In genomic region chr2:31151501-31151900, GRCh38 we compare ENCODE assay signal across 18 cellular contexts. TPM values are rescaled to one million over a fixed set of nuclear protein-coding genes. Genes with fewer than 3 reads are reported as not detected.
DNase-seq lines count a peak whose midpoint lies in the region; ATAC-seq, FAIRE-seq and TF ChIP-seq lines count a peak whose summit lies in the region.
"Had no signal": no experiment of that assay in that cellular context is flagged by ENCODE, and none has a peak within 500 bp of the region (broad histone marks: within the 10 kb centered on the region; RNA-seq: fewer than 3 reads in every experiment).

No MANE protein-coding gene starts in this region.

- H3K79me2 ChIP-seq in HepG2 (ENCODE audit: insufficient read depth, low read length) (no peaks in the 10 kb centered on the region), mammary epithelial cell (ENCODE audit: insufficient read depth, low read length) (no peaks in the 10 kb centered on the region)

- no peak for TF ChIP-seq EP300 in HepG2 (IDR thresholded peaks at IDR 0.05; ENCODE audit: low read depth in 2 of 2, low read length in 2 of 2)
- TF ChIP-seq EP300 in HepG2 (CRISPR knock-in tag; IDR thresholded peaks at IDR 0.05; ENCODE audit: borderline replicate concordance) = no peak

- TF ChIP-seq POLR2A in HepG2 (IDR thresholded peaks at IDR 0.05; ENCODE audit: insufficient read depth in 1 of 2, low read depth in 2 of 2, low read length in 2 of 2) (no peak), right lobe of liver (IDR thresholded peaks at IDR 0.05) (no peak)

- peaks cover 2 to 15% of the 10 kb centered on the region in 2 experiments; a peak in 3 of 5 replicates for H3K27me3 ChIP-seq in HepG2 (ENCODE audit: control insufficient read depth in 1 of 2, insufficient read depth in 2 of 2, low read length in 2 of 2)
- H3K27me3 ChIP-seq in right lobe of liver = no peaks in the 10 kb centered on the region
- H3K27me3 ChIP-seq in mammary epithelial cell (ENCODE audit: insufficient read depth, low read length) = peaks cover 4% of the 10 kb centered on the region
- H3K27me3 ChIP-seq: MG63 had no signal

- in situ Hi-C loops in HepG2 (cut with HindIII; ENCODE audit: extremely low pct_ligation_motif_present, low pct_unique_long_range_greater_than_20kb) (loop anchor here (25.0 kb wide), 1 partner anchor 939 kb away; no protein-coding TSS in a partner anchor), mammary epithelial cell (cut with MboI; ENCODE audit: low sequenced_read_pairs in 2 of 2) (loop anchor here in 1 of 2 donors (25.0 kb wide), 1 partner anchor 964 kb away; no protein-coding TSS in a partner anchor)

- H4K20me1 ChIP-seq in HepG2 (ENCODE audit: insufficient read depth, low read length) (no peaks in the 10 kb centered on the region), mammary epithelial cell (ENCODE audit: insufficient read depth, low read length) (no peaks in the 10 kb centered on the region)

- H3K4me3 ChIP-seq in HepG2 (replicated peaks in 1 of 3; ENCODE audit: insufficient read depth in 1 of 3, low read depth in 2 of 3, low read length in 3 of 3) (no peak overlapping the region), right lobe of liver (no peak overlapping the region), fibroblast of the aortic adventitia (ENCODE audit: low read depth, low read length) (no peak overlapping the region), mammary epithelial cell (replicated peaks in 1 of 3; ENCODE audit: insufficient read depth in 1 of 3, low read depth in 2 of 3, low read length in 3 of 3) (no peak overlapping the region)
- H3K4me3 ChIP-seq: left ventricle myocardium inferior, MG63 had no signal

- DNase-seq in HepG2 (ENCODE audit: low spot score) = no peak
- DNase-seq in right lobe of liver = no peak
- peak; percentile 25 for DNase-seq in RPMI7951 (ENCODE audit: low read depth)
- no peak for DNase-seq in fibroblast of the aortic adventitia (ENCODE audit: low read depth)
- DNase-seq in mucosa of gallbladder (ENCODE audit: low spot score) = no peak
- no peak for DNase-seq in mammary epithelial cell
- DNase-seq in Ammon's horn (ENCODE audit: low spot score) = no peak
- DNase-seq: activated CD4-positive, alpha-beta T cell treated with anti-CD3 and anti-CD28 coated beads, Interleukin-2, amount 10 ng/mL, durations not matched to agents 7 days and 5 days; activated CD8-positive, alpha-beta memory T cell treated with anti-CD3 and anti-CD28 coated beads, Interleukin-2, amount 50 U/mL, for 4 hours; dermis blood vessel endothelial cell; erythroblast; left ventricle myocardium inferior; MG63; NCI-H1436 treated with DMSO at 0.1 percent for 48 hours; NCI-H2171; stimulated activated CD4-positive, alpha-beta T cell treated with anti-CD3 and anti-CD28 coated beads, Interleukin-12 subunit alpha, Interleukin-12 subunit beta, amount 100 ng/mL, for 4 hours had no signal

- TF ChIP-seq CTCF in HepG2 (CRISPR knock-in tag; IDR thresholded peaks at IDR 0.05) (peak; percentile 20; the same call in 1 of the 2 replicates), right lobe of liver (IDR thresholded peaks at IDR 0.05) (no peak), fibroblast of the aortic adventitia (IDR thresholded peaks at IDR 0.05; ENCODE audit: insufficient read depth, low read length) (peak; percentile 3), mammary epithelial cell (conservative IDR thresholded peaks at IDR 0.05 in 1 of 2, IDR thresholded peaks at IDR 0.05 in 1 of 2; ENCODE audit: extremely low read depth in 1 of 2, insufficient read depth in 1 of 2, low read depth in 1 of 2, low read length in 2 of 2) (no peak)

- H3K9ac ChIP-seq in HepG2 (ENCODE audit: insufficient read depth, low read depth, low read length) (no peak overlapping the region), mammary epithelial cell (ENCODE audit: insufficient read depth, low read length) (no peak overlapping the region)

- FAIRE-seq in HepG2 (lab: Jason Lieb, UNC) = no peak
- FAIRE-seq: GM18507 had no signal

- H3K9me3 ChIP-seq in HepG2 (ENCODE audit: low read length) (no peaks in the 10 kb centered on the region), right lobe of liver (no peaks in the 10 kb centered on the region), mammary epithelial cell (replicated peaks; ENCODE audit: insufficient read depth, low read length) (no peaks in the 10 kb centered on the region)
- H3K9me3 ChIP-seq: left ventricle myocardium inferior, MG63 had no signal

- no peaks in the 10 kb centered on the region for H3K36me3 ChIP-seq in HepG2 (replicated peaks in 1 of 2; ENCODE audit: control insufficient read depth in 1 of 2, insufficient read depth in 2 of 2, low read length in 2 of 2)
- H3K36me3 ChIP-seq in right lobe of liver = no peaks in the 10 kb centered on the region
- no peaks in the 10 kb centered on the region for H3K36me3 ChIP-seq in mammary epithelial cell (ENCODE audit: insufficient read depth, low read length)
- H3K36me3 ChIP-seq: left ventricle myocardium inferior, MG63 had no signal

- H3K27ac ChIP-seq in HepG2 (ENCODE audit: extremely low read length, insufficient read depth, low read length) = no peak overlapping the region
- H3K27ac ChIP-seq in right lobe of liver = no peak overlapping the region
- H3K27ac ChIP-seq in mammary epithelial cell (ENCODE audit: insufficient read depth, low read depth, low read length) = no peak overlapping the region
- H3K27ac ChIP-seq: left ventricle myocardium inferior had no signal

- CTCF ChIA-PET in HepG2 (lab: Yijun Ruan, JAX; ENCODE audit: low intra/inter-chr PET ratio, low total read pairs) (no interaction called here), mammary epithelial cell (lab: Charles Lee; ENCODE audit: low non-redundant PET) (interaction anchor here (0.7 kb wide), 1 partner anchor 590 kb away, joined by 4 read pairs; no protein-coding TSS in a partner anchor)

- dilution Hi-C loops in mammary epithelial cell (cut with HindIII; ENCODE audit: low sequenced_read_pairs) = loop anchor here (5.0 to 25.0 kb wide), 2 partner anchors 106 to 439 kb away; no protein-coding TSS in a partner anchor

- 7% methylated on average over 6 of the region's 6 CpGs for WGBS in HepG2 (ENCODE audit: low lambda C conversion rate)
- WGBS in right lobe of liver (ENCODE audit: insufficient coverage, low coverage, low lambda C conversion rate, missing lambda C conversion rate) = 51% methylated on average over 6 of the region's 6 CpGs
- 48% methylated on average over 6 of the region's 6 CpGs for WGBS in mammary epithelial cell (ENCODE audit: low coverage, missing lambda C conversion rate)

- intact Hi-C loops in HepG2 (cut with micrococcal nuclease; ENCODE audit: unreplicated experiment) = no loop called here
- intact Hi-C loops in right lobe of liver (cut with DNase I) = no loop called here
- intact Hi-C loops in mammary epithelial cell (cut with micrococcal nuclease) = loop anchor here (5.0 kb wide), 1 partner anchor 181 kb away; no protein-coding TSS in a partner anchor

- H3K4me1 ChIP-seq in HepG2 (ENCODE audit: insufficient read depth, low read length) = no peaks in the 10 kb centered on the region
- H3K4me1 ChIP-seq in right lobe of liver = no peaks in the 10 kb centered on the region
- H3K4me1 ChIP-seq in mammary epithelial cell (ENCODE audit: insufficient read depth, low read length) = no peaks in the 10 kb centered on the region
- H3K4me1 ChIP-seq: left ventricle myocardium inferior had no signal

- H3K4me2 ChIP-seq in HepG2 (ENCODE audit: low read depth, low read length) = no peak overlapping the region
- H3K4me2 ChIP-seq in mammary epithelial cell (ENCODE audit: insufficient read depth, low read depth, low read length) = no peak overlapping the region

- BruUV-seq in HepG2 (replicated peaks; lab: Mats Ljungman, UMichigan) (no TSS peak), mammary epithelial cell (replicated peaks; lab: Mats Ljungman, UMichigan) (no TSS peak)

- no peak for TF ChIP-seq RAD21 in HepG2 (CRISPR knock-in tag; IDR thresholded peaks at IDR 0.05)

- H2AFZ ChIP-seq in HepG2 (ENCODE audit: low read length) (no peak overlapping the region), mammary epithelial cell (ENCODE audit: low read depth, low read length) (no peak overlapping the region)

- POLR2A ChIA-PET in HepG2 (lab: Yijun Ruan, JAX) = no interaction called here

- peak; percentile 75 for ATAC-seq in HepG2
- ATAC-seq in right lobe of liver = no peak
- no peak for ATAC-seq in HG03571 (IDR thresholded peaks at IDR 0.05; ENCODE audit: unreplicated experiment)

TF ChIP-seq in HepG2, 621 proteins besides CTCF, POLR2A, EP300 and RAD21 (continues in another document):
- no peak for TF ChIP-seq ZNF678 (CRISPR knock-in tag; IDR thresholded peaks at IDR 0.05)

RNA-seq across cellular contexts. Expression of gene GALNT14, which starts 13.3 kb away (rescaled TPM):
- total RNA-seq in HepG2 (2016; rRNA removed; fragmentation: Illumina TruSeq; extraction: Trizol) (not detected in 2 replicates), right lobe of liver (1 to 10 TPM in 3 of 6 experiments, under 1 TPM in 3; 0.37 to 2.8 (median 1.0) TPM), fibroblast of the aortic adventitia (ENCODE audit: low replicate concordance) (0.72 TPM in 1 of 2 replicates, not detected in the other), mucosa of gallbladder (7.6 TPM), mammary epithelial cell (10 to 100 TPM; 12.7 to 29.9 TPM)
- not detected in 2 replicates for total RNA-seq in HepG2 (2016; cell fraction: cytosol; rRNA removed; fragmentation: Illumina TruSeq; extraction: Trizol; ENCODE audit: low read depth)
- total RNA-seq in HepG2 (2016; cell fraction: insoluble cytoplasmic fraction; rRNA removed; fragmentation: Illumina TruSeq; extraction: Trizol) = not detected in 2 replicates
- not detected in 2 replicates for total RNA-seq in HepG2 (2016; cell fraction: membrane; rRNA removed; fragmentation: Illumina TruSeq; extraction: Trizol)
- not detected in 2 replicates for total RNA-seq in HepG2 (2016; cell fraction: nucleus; rRNA removed; fragmentation: Illumina TruSeq; extraction: Trizol)
- polyA plus RNA-seq in HepG2 (2011; rRNA removed) (not detected in 2 replicates), mammary epithelial cell (51.6 TPM)
- polyA plus RNA-seq in HepG2 (2011; cell fraction: cytosol; rRNA removed) = not detected in 2 replicates
- not detected in 2 replicates for polyA plus RNA-seq in HepG2 (2011; cell fraction: nucleus; rRNA removed)
- polyA plus RNA-seq in HepG2 (2012) = not detected in 2 replicates
- polyA plus RNA-seq in HepG2 (2016; cell fraction: cytosol; fragmentation: Illumina TruSeq; extraction: Trizol; ENCODE audit: low read depth) = not detected in 2 replicates
- not detected in 2 replicates for polyA plus RNA-seq in HepG2 (2016; cell fraction: insoluble cytoplasmic fraction; fragmentation: Illumina TruSeq; extraction: Trizol; ENCODE audit: low read depth)
- not detected in 2 replicates for polyA plus RNA-seq in HepG2 (2016; cell fraction: membrane; fragmentation: Illumina TruSeq; extraction: Trizol; ENCODE audit: low read depth)
- not detected in 2 replicates for polyA plus RNA-seq in HepG2 (2016; cell fraction: nucleus; fragmentation: Illumina TruSeq; extraction: Trizol; ENCODE audit: insufficient read depth, low read depth)
- polyA minus RNA-seq in HepG2 (2011; rRNA and poly(A)+ RNA removed; ENCODE audit: low replicate concordance) = 0.26 TPM in 1 of 2 replicates, not detected in the other
- not detected in 2 replicates for polyA minus RNA-seq in HepG2 (2011; cell fraction: cytosol; rRNA and poly(A)+ RNA removed)
- polyA minus RNA-seq in HepG2 (2011; cell fraction: nucleus; rRNA and poly(A)+ RNA removed) = not detected in 2 replicates
- total RNA-seq in RPMI7951 (2014; rRNA removed; shearing (Covaris generic)) = 1.7 and 3.2 TPM in 2 replicates
- polyA minus RNA-seq in mammary epithelial cell = 52.9 TPM
- total RNA-seq: activated CD4-positive, alpha-beta T cell treated with anti-CD3 and anti-CD28 coated beads, Interleukin-2, amount 10 ng/mL, durations not matched to agents 7 days and 5 days had no signal

Comparison
In these comparisons a context has a peak if more than half of its experiments do, and no peak if none do; other contexts are left out.
1. CTCF ChIP-seq: peak in HepG2 (single experiment) and fibroblast of the aortic adventitia (single experiment); none in right lobe of liver (0 of 4) and mammary epithelial cell (0 of 2).